ENCODE assay signal across 22 cellular contexts in genomic region chr7:32253245-32253644, GRCh38.
"Had no signal": no experiment of that assay in that cellular context is flagged by ENCODE, and none has a peak within 500 bp of the region (broad histone marks: within the 10 kb centered on the region; RNA-seq: fewer than 3 reads in every experiment).

No MANE protein-coding gene starts in this region.

- H3K4me1 Mint-ChIP-seq: natural killer cell; stimulated activated naive B cell treated with anti-CD40 and anti-IgM and Interleukin-4, amounts not matched to agents 10 μg/mL and 1 μg/mL and 100 μg/mL, for 72 hours; stimulated activated naive CD8-positive, alpha-beta T cell treated with anti-CD3 and anti-CD28 coated beads, Interleukin-15, amount 100 ng/mL, for 72 hours had no signal

- H3K27ac Mint-ChIP-seq: dendritic cell treated with granulocyte-macrophage colony-stimulating factor and Interleukin-4, amounts not matched to agents 40 ng/mL and 50 ng/mL, for 4 days; effector memory CD8-positive, alpha-beta T cell; natural killer cell; stimulated activated naive B cell treated with anti-CD40 and anti-IgM and Interleukin-4, amounts not matched to agents 10 μg/mL and 1 μg/mL and 100 μg/mL, for 72 hours; stimulated activated naive CD8-positive, alpha-beta T cell treated with anti-CD3 and anti-CD28 coated beads, Interleukin-15, amount 100 ng/mL, for 72 hours had no signal

- H3K27me3 ChIP-seq: esophagus muscularis mucosa, pancreas, testis, tibial nerve, upper lobe of right lung, vagina had no signal

- ATAC-seq: effector memory CD8-positive, alpha-beta T cell; gastroesophageal sphincter; mucosa of descending colon; natural killer cell; pancreas; sciatic nerve; stimulated activated naive B cell treated with anti-CD40 and anti-IgM and Interleukin-4, amounts not matched to agents 10 μg/mL and 1 μg/mL and 100 μg/mL, for 72 hours; stimulated activated naive CD8-positive, alpha-beta T cell treated with anti-CD3 and anti-CD28 coated beads, Interleukin-15, amount 100 ng/mL, for 72 hours; upper lobe of right lung had no signal

- H3K36me3 ChIP-seq: esophagus muscularis mucosa, gastroesophageal sphincter, pancreas, prostate gland, tibial nerve, upper lobe of right lung, vagina had no signal

- H3K4me3 ChIP-seq: esophagus muscularis mucosa, gastroesophageal sphincter, mucosa of descending colon, pancreas, prostate gland, skin epidermis, testis, tibial nerve, upper lobe of right lung, vagina had no signal

- H3K4me3 Mint-ChIP-seq: dendritic cell treated with granulocyte-macrophage colony-stimulating factor and Interleukin-4, amounts not matched to agents 40 ng/mL and 50 ng/mL, for 4 days; effector memory CD8-positive, alpha-beta T cell; natural killer cell; stimulated activated naive B cell treated with anti-CD40 and anti-IgM and Interleukin-4, amounts not matched to agents 10 μg/mL and 1 μg/mL and 100 μg/mL, for 72 hours; stimulated activated naive CD8-positive, alpha-beta T cell treated with anti-CD3 and anti-CD28 coated beads, Interleukin-15, amount 100 ng/mL, for 72 hours had no signal

- H3K27ac ChIP-seq: epithelial cell of prostate, esophagus muscularis mucosa, gastroesophageal sphincter, pancreas, prostate gland, skin epidermis, testis, tibial nerve, upper lobe of right lung, vagina had no signal

- H3K9me3 Mint-ChIP-seq: dendritic cell treated with granulocyte-macrophage colony-stimulating factor and Interleukin-4, amounts not matched to agents 40 ng/mL and 50 ng/mL, for 4 days; effector memory CD8-positive, alpha-beta T cell; stimulated activated naive B cell treated with anti-CD40 and anti-IgM and Interleukin-4, amounts not matched to agents 10 μg/mL and 1 μg/mL and 100 μg/mL, for 72 hours; stimulated activated naive CD8-positive, alpha-beta T cell treated with anti-CD3 and anti-CD28 coated beads, Interleukin-15, amount 100 ng/mL, for 72 hours had no signal

- DNase-seq: effector memory CD8-positive, alpha-beta T cell; glutamatergic neuron; islet precursor cell; mucosa of descending colon; natural killer cell; occipital lobe; pancreas; stimulated activated CD4-positive, alpha-beta T cell treated with anti-CD3 and anti-CD28 coated beads, Interleukin-2, amount 100 ng/mL, for 24 hours; stimulated activated CD4-positive, alpha-beta T cell treated with anti-CD3 and anti-CD28 coated beads, Interleukin-4, amount 100 ng/mL, for 4 hours; stimulated activated naive B cell treated with anti-CD40 and anti-IgM and Interleukin-4, amounts not matched to agents 10 μg/mL and 1 μg/mL and 100 μg/mL, for 72 hours; stimulated activated naive CD8-positive, alpha-beta T cell treated with anti-CD3 and anti-CD28 coated beads, Interleukin-15, amount 100 ng/mL, for 72 hours; testis; upper lobe of right lung had no signal

- H3K9me3 ChIP-seq: esophagus muscularis mucosa, gastroesophageal sphincter, mucosa of descending colon, pancreas, prostate gland, testis, tibial nerve, upper lobe of right lung, vagina had no signal

- H3K4me1 ChIP-seq: esophagus muscularis mucosa, gastroesophageal sphincter, pancreas, prostate gland, testis, upper lobe of right lung, vagina had no signal

- H3K36me3 Mint-ChIP-seq: natural killer cell; stimulated activated naive B cell treated with anti-CD40 and anti-IgM and Interleukin-4, amounts not matched to agents 10 μg/mL and 1 μg/mL and 100 μg/mL, for 72 hours had no signal
